Comparison of ENCODE assay signal across 9 cellular contexts in the genomic region with DNA sequence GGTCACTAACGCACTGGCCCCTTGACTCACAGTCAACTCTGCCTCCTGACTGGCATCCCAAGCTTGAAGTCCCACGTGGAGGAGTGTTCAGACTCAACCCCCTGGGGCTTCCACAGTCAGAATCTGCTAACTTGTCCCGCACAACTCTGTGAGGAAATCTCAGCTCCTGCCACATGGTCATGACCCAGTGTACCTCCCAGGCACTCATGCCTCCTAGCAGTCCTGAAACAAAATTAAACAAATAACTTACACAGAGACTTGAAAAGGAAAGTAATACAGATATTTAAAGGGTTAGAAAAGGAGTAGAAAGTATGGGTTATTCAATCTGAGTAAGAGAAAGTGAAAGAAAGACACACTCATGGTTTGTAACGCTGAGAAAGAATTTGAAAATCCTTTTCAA.
DNase-seq lines count a peak whose midpoint lies in the region; ATAC-seq and TF ChIP-seq lines count a peak whose summit lies in the region.
"Had no signal": no experiment of that assay in that cellular context is flagged by ENCODE, and none has a peak within 500 bp of the region (broad histone marks: within the 10 kb centered on the region; RNA-seq: fewer than 3 reads in every experiment).

No MANE protein-coding gene starts in this region.

- H3K4me3 ChIP-seq in smooth muscle cell (no peak overlapping the region), left lung (no peak overlapping the region)

- H3K36me3 ChIP-seq in smooth muscle cell (ENCODE audit: low read depth): no peaks in the 10 kb centered on the region
- H3K36me3 ChIP-seq in left lung: no peaks in the 10 kb centered on the region

- H3K9me3 Mint-ChIP-seq in T-helper 1 cell treated with Interleukin-12 subunit alpha and Interleukin-12 subunit beta and Interleukin-4 antibody, amounts not matched to agents 30 μg/mL and 1 μg/mL, for 36 hours: no peaks in the 10 kb centered on the region
- no peaks in the 10 kb centered on the region for H3K9me3 Mint-ChIP-seq in glutamatergic neuron (ENCODE audit: unreplicated experiment)

- WGBS in smooth muscle cell (ENCODE audit: low lambda C conversion rate): 89% methylated on average over 4 of the region's 4 CpGs

- in situ Hi-C loops in GM13976 (cut with MboI; ENCODE audit: low sequenced_read_pairs, unreplicated experiment): no loop called here

- H3K36me3 Mint-ChIP-seq in T-helper 1 cell treated with Interleukin-12 subunit alpha and Interleukin-12 subunit beta and Interleukin-4 antibody, amounts not matched to agents 30 μg/mL and 1 μg/mL, for 36 hours (ENCODE audit: low read depth): peaks cover 9% of the 10 kb centered on the region
- H3K36me3 Mint-ChIP-seq in glutamatergic neuron (ENCODE audit: unreplicated experiment): peaks cover 9% of the 10 kb centered on the region

- H3K4me3 Mint-ChIP-seq in T-helper 1 cell treated with Interleukin-12 subunit alpha and Interleukin-12 subunit beta and Interleukin-4 antibody, amounts not matched to agents 30 μg/mL and 1 μg/mL, for 36 hours: peak overlapping the region; percentile 73
- H3K4me3 Mint-ChIP-seq in glutamatergic neuron (ENCODE audit: unreplicated experiment): no peak overlapping the region

- H3K79me2 ChIP-seq in smooth muscle cell (ENCODE audit: low read depth): no peaks in the 10 kb centered on the region

- no peaks in the 10 kb centered on the region for H3K27me3 Mint-ChIP-seq in T-helper 1 cell treated with Interleukin-12 subunit alpha and Interleukin-12 subunit beta and Interleukin-4 antibody, amounts not matched to agents 30 μg/mL and 1 μg/mL, for 36 hours (ENCODE audit: low read depth)
- no peaks in the 10 kb centered on the region for H3K27me3 Mint-ChIP-seq in glutamatergic neuron (ENCODE audit: unreplicated experiment)

- DNase-seq in GM13976 (ENCODE audit: low spot score): peak; percentile 31
- DNase-seq in glutamatergic neuron: no peak
- DNase-seq in smooth muscle cell (lab: John Stamatoyannopoulos, UW; ENCODE audit: unreplicated experiment): no peak
- DNase-seq in NOMO-1 (lab: John Stamatoyannopoulos, UW; ENCODE audit: unreplicated experiment in 2 of 2): no peak
- DNase-seq in HCEC 1CT: no peak
- DNase-seq in left lung: no peak
- DNase-seq: NCI-H526 treated with DMSO at 0.1 percent for 48 hours had no signal

- H2AFZ ChIP-seq in smooth muscle cell (ENCODE audit: low read depth): no peak overlapping the region

- H3K27me3 ChIP-seq in smooth muscle cell (ENCODE audit: low read depth) (no peaks in the 10 kb centered on the region), left lung (no peaks in the 10 kb centered on the region)

- peaks cover 12% of the 10 kb centered on the region for H3K4me1 Mint-ChIP-seq in T-helper 1 cell treated with Interleukin-12 subunit alpha and Interleukin-12 subunit beta and Interleukin-4 antibody, amounts not matched to agents 30 μg/mL and 1 μg/mL, for 36 hours (ENCODE audit: low read depth)
- H3K4me1 Mint-ChIP-seq in glutamatergic neuron (ENCODE audit: low read depth, unreplicated experiment): peaks cover 18% of the 10 kb centered on the region

- H4K20me1 ChIP-seq in smooth muscle cell (ENCODE audit: low read depth): no peaks in the 10 kb centered on the region

- peak overlapping the region; percentile 50 for H3K27ac Mint-ChIP-seq in T-helper 1 cell treated with Interleukin-12 subunit alpha and Interleukin-12 subunit beta and Interleukin-4 antibody, amounts not matched to agents 30 μg/mL and 1 μg/mL, for 36 hours
- H3K27ac Mint-ChIP-seq in glutamatergic neuron (ENCODE audit: unreplicated experiment): peak overlapping the region; percentile 9

- no peaks in the 10 kb centered on the region for H3K4me1 ChIP-seq in smooth muscle cell (ENCODE audit: low read depth)
- H3K4me1 ChIP-seq in left lung: peaks cover 0 to 9% of the 10 kb centered on the region in 2 donors

- intact Hi-C loops in left lung (cut with DNase I): no loop called here

- no peak overlapping the region for H3K27ac ChIP-seq in smooth muscle cell (ENCODE audit: low read depth)
- H3K27ac ChIP-seq in left lung: peak overlapping the region in 1 of 2 donors; percentile 4

- peak; percentile 58 for ATAC-seq in GM19468 (IDR thresholded peaks at IDR 0.05; ENCODE audit: extremely low read depth, unreplicated experiment)
- ATAC-seq in left lung: no peak

- TF ChIP-seq CTCF in GM13976 (IDR thresholded peaks at IDR 0.05; ENCODE audit: borderline replicate concordance, control extremely low read depth, extremely low read depth, insufficient read depth, missing control alignments): no peak
- TF ChIP-seq CTCF in glutamatergic neuron (IDR thresholded peaks at IDR 0.05; ENCODE audit: partially characterized antibody, unreplicated experiment): no peak
- TF ChIP-seq CTCF in smooth muscle cell (IDR thresholded peaks at IDR 0.05; ENCODE audit: borderline replicate concordance, insufficient read depth, poor library complexity, severe bottlenecking): no peak
- no peak for TF ChIP-seq CTCF in left lung (IDR thresholded peaks at IDR 0.05)

- no peaks in the 10 kb centered on the region for H3F3A ChIP-seq in smooth muscle cell (ENCODE audit: low read depth)

- H3K9me3 ChIP-seq in smooth muscle cell (replicated peaks; ENCODE audit: low read depth): no peaks in the 10 kb centered on the region
- H3K9me3 ChIP-seq in left lung: no peaks in the 10 kb centered on the region

- no peak overlapping the region for H3K4me2 ChIP-seq in smooth muscle cell

- no peak overlapping the region for H3K9ac ChIP-seq in smooth muscle cell (ENCODE audit: low read depth)
